Comparison of ENCODE assay signal across 1 cellular context in genomic region chr7:24756989-24757798, GRCh38.
TF ChIP-seq lines count a peak whose summit lies in the region.

Gene GSDME (minus strand): TSS chr7:24757464. CDS start chr7:24749774, 7,690 bp downstream.

TF ChIP-seq in HEK293, 187 proteins besides CTCF, POLR2A, EP300 and RAD21 (continued from another document):
- TF ChIP-seq KLF17 (tag by site-specific recombination; IDR thresholded peaks at IDR 0.05) = 0 out of 2 replicates have a peak, but pooled peaks have one; percentile 23
- peak; percentile 71 for TF ChIP-seq ZBTB17 (tag by site-specific recombination; IDR thresholded peaks at IDR 0.05)
- TF ChIP-seq ZNF76 (tag by site-specific recombination; IDR thresholded peaks at IDR 0.05; ENCODE audit: borderline replicate concordance, low read depth) = peak; percentile 63; the same call in 1 of the 2 replicates
- peak; percentile 58; the same call in 1 of the 2 replicates for TF ChIP-seq GLIS2 (tag by site-specific recombination; IDR thresholded peaks at IDR 0.05)
- TF ChIP-seq PBX3 (CRISPR knock-in tag; IDR thresholded peaks at IDR 0.05) = peak; percentile 15; the same call in 1 of the 2 replicates
- TF ChIP-seq PATZ1 (tag by site-specific recombination; IDR thresholded peaks at IDR 0.05) = peak; percentile 81
- no peak for TF ChIP-seq ZNF776 (tag by site-specific recombination; IDR thresholded peaks at IDR 0.05; ENCODE audit: borderline replicate concordance)
- TF ChIP-seq ZBTB8A (tag by site-specific recombination; IDR thresholded peaks at IDR 0.05) = peak; percentile 74
- no peak for TF ChIP-seq OVOL3 (tag by site-specific recombination; IDR thresholded peaks at IDR 0.05)
- TF ChIP-seq ZNF521 (tag by site-specific recombination; IDR thresholded peaks at IDR 0.05) = no peak
- no peak for TF ChIP-seq ZNF777 (tag by site-specific recombination; IDR thresholded peaks at IDR 0.05; ENCODE audit: borderline replicate concordance)
- TF ChIP-seq KLF1 (tag by site-specific recombination; IDR thresholded peaks at IDR 0.05) = 0 out of 2 replicates have a peak, but pooled peaks have one; percentile 14
- peak; percentile 64 for TF ChIP-seq ZBTB11 (tag by site-specific recombination; conservative IDR thresholded peaks at IDR 0.05; ENCODE audit: low read depth)
- no peak for TF ChIP-seq ZNF555 (tag by site-specific recombination; conservative IDR thresholded peaks at IDR 0.05)
- TF ChIP-seq ZBTB20 (tag by site-specific recombination; IDR thresholded peaks at IDR 0.05) = peak; percentile 43; the same call in 1 of the 2 replicates
